ENCODE assay signal across 31 cellular contexts in the genomic region with DNA sequence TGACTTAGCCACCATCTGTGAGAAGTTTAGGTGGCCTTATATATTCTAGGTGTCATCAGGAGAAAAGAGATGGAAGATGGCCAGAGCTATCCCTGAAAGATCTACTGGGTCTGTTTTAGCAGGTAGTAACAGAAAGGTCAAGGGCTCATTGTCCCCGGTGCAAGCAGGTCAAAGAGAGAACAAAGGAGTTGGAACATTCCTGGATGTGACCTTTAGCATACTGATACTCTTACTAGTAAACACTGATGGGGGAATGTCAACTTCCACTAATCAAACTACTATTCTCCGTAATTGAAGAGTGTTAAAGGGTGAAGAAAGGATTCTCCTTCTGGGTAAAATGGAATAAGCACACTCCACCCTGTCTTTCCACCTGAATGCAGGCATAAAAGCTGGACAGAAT.
"Had no signal": no experiment of that assay in that cellular context is flagged by ENCODE, and none has a peak within 500 bp of the region (broad histone marks: within the 10 kb centered on the region; RNA-seq: fewer than 3 reads in every experiment).

No MANE protein-coding gene starts in this region.

- DNase-seq: naive thymus-derived CD4-positive, alpha-beta T cell; natural killer cell; occipital lobe; ovary; posterior cingulate gyrus; psoas muscle; right cardiac atrium; spleen; stimulated activated CD4-positive, alpha-beta T cell treated with anti-CD3 and anti-CD28 coated beads, Interleukin-12 subunit alpha, Interleukin-12 subunit beta, amount 100 ng/mL, for 4 hours; stimulated activated CD4-positive, alpha-beta T cell treated with anti-CD3 and anti-CD28 coated beads, Interleukin-1b, Interleukin-23, amount 100 ng/mL, for 48 hours; stimulated activated CD4-positive, alpha-beta T cell treated with anti-CD3 and anti-CD28 coated beads, Interleukin-4, amount 100 ng/mL, for 1 hour; stimulated activated CD4-positive, alpha-beta T cell treated with anti-CD3 and anti-CD28 coated beads, Interleukin-4, amount 100 ng/mL, for 4 hours; stimulated activated CD8-positive, alpha-beta memory T cell treated with anti-CD3 and anti-CD28 coated beads, Interleukin-4, amount 100 ng/mL, for 48 hours; stimulated activated naive CD4-positive, alpha-beta T cell; stimulated activated naive CD8-positive, alpha-beta T cell treated with anti-CD3 and anti-CD28 coated beads, Interleukin-15, amount 100 ng/mL, for 72 hours; stimulated activated naive CD8-positive, alpha-beta T cell treated with anti-CD3 and anti-CD28 coated beads, Interleukin-15, Interleukin-2, amounts not matched to agents 100 U/mL and 50 U/mL, for 24 hours; substantia nigra; testis; tibial artery; transverse colon; upper lobe of right lung had no signal

- H3K36me3 ChIP-seq: ovary, spleen, suprapubic skin, tibial artery, transverse colon, upper lobe of right lung, vagina had no signal

- H3K9ac ChIP-seq: parathyroid adenoma had no signal

- ATAC-seq: naive thymus-derived CD4-positive, alpha-beta T cell; natural killer cell; psoas muscle; right cardiac atrium; sciatic nerve; stimulated activated memory B cell treated with anti-CD40 and anti-IgM and Interleukin-4, amounts not matched to agents 10 μg/mL and 1 μg/mL and 100 μg/mL, for 72 hours; stimulated activated naive CD8-positive, alpha-beta T cell treated with anti-CD3 and anti-CD28 coated beads, Interleukin-15, amount 100 ng/mL, for 72 hours; stimulated activated naive CD8-positive, alpha-beta T cell treated with anti-CD3 and anti-CD28 coated beads, Interleukin-15, Interleukin-2, amounts not matched to agents 100 U/mL and 50 U/mL, for 24 hours; upper lobe of right lung had no signal

- H3K36me3 Mint-ChIP-seq: naive thymus-derived CD4-positive, alpha-beta T cell; natural killer cell; stimulated activated memory B cell treated with anti-CD40 and anti-IgM and Interleukin-4, amounts not matched to agents 10 μg/mL and 1 μg/mL and 100 μg/mL, for 72 hours; type B pancreatic cell had no signal

- H3K4me3 Mint-ChIP-seq: naive thymus-derived CD4-positive, alpha-beta T cell; natural killer cell; nephron; stimulated activated memory B cell treated with anti-CD40 and anti-IgM and Interleukin-4, amounts not matched to agents 10 μg/mL and 1 μg/mL and 100 μg/mL, for 72 hours; stimulated activated naive CD8-positive, alpha-beta T cell treated with anti-CD3 and anti-CD28 coated beads, Interleukin-15, amount 100 ng/mL, for 72 hours; type B pancreatic cell had no signal

- H3K27me3 ChIP-seq: ovary, spleen, suprapubic skin, testis, tibial artery, transverse colon, upper lobe of right lung, vagina had no signal

- H3K9me3 ChIP-seq: ovary, psoas muscle, spleen, suprapubic skin, testis, tibial artery, transverse colon, upper lobe of right lung, vagina had no signal

- H3K4me1 ChIP-seq: suprapubic skin, testis had no signal

- H3K79me2 ChIP-seq: parathyroid adenoma had no signal

- H3K27me3 Mint-ChIP-seq: progenitor cell of endocrine pancreas; stimulated activated memory B cell treated with anti-CD40 and anti-IgM and Interleukin-4, amounts not matched to agents 10 μg/mL and 1 μg/mL and 100 μg/mL, for 72 hours; stimulated activated naive CD8-positive, alpha-beta T cell treated with anti-CD3 and anti-CD28 coated beads, Interleukin-15, amount 100 ng/mL, for 72 hours; type B pancreatic cell had no signal

- H3K27ac Mint-ChIP-seq: natural killer cell; nephron; progenitor cell of endocrine pancreas; stimulated activated memory B cell treated with anti-CD40 and anti-IgM and Interleukin-4, amounts not matched to agents 10 μg/mL and 1 μg/mL and 100 μg/mL, for 72 hours; stimulated activated naive CD8-positive, alpha-beta T cell treated with anti-CD3 and anti-CD28 coated beads, Interleukin-15, amount 100 ng/mL, for 72 hours; type B pancreatic cell had no signal

- H3K4me3 ChIP-seq: ovary, psoas muscle, skin epidermis, smooth muscle cell, spleen, suprapubic skin, testis, tibial artery, transverse colon, upper lobe of right lung, vagina had no signal

- H3K9me3 Mint-ChIP-seq: naive thymus-derived CD4-positive, alpha-beta T cell; natural killer cell; nephron; stimulated activated memory B cell treated with anti-CD40 and anti-IgM and Interleukin-4, amounts not matched to agents 10 μg/mL and 1 μg/mL and 100 μg/mL, for 72 hours; stimulated activated naive CD8-positive, alpha-beta T cell treated with anti-CD3 and anti-CD28 coated beads, Interleukin-15, amount 100 ng/mL, for 72 hours; type B pancreatic cell had no signal

- H3K27ac ChIP-seq: ovary, parathyroid adenoma, psoas muscle, skin epidermis, spleen, suprapubic skin, testis, tibial artery, transverse colon, upper lobe of right lung, vagina had no signal

- H2AFZ ChIP-seq: parathyroid adenoma had no signal

- H3K4me2 ChIP-seq: smooth muscle cell had no signal
